ENCODE assay signal across 29 cellular contexts in the genomic region with DNA sequence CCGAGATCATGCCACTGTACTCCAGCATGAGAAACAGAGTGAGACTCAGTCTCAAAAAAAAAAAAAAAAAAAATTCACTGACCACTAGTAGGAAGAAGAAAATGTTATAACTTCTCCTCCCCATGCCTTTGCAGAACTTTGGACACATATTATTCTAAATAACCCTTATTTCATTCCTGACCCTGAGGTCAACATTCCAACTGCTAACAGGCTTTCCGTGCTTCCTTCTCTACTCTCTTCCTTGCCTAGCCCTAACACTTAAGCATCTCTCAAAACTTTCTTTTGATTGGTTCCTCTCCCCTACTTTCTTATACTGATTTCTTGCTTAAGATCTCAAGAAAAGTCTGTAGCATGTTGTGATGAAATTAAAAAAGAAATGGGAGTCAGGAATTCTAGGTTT.
"Had no signal": no experiment of that assay in that cellular context is flagged by ENCODE, and none has a peak within 500 bp of the region (broad histone marks: within the 10 kb centered on the region; RNA-seq: fewer than 3 reads in every experiment).

No MANE protein-coding gene starts in this region.

- ATAC-seq: activated CD8-positive, alpha-beta T cell treated with anti-CD3 and anti-CD28 coated beads for 36 hours; activated naive CD8-positive, alpha-beta T cell treated with anti-CD3 and anti-CD28 coated beads, Interleukin-2, amount 50 U/mL, for 24 hours had no signal

- H3K27me3 ChIP-seq: ascending aorta, cardiac muscle cell had no signal

- H3K4me3 ChIP-seq: ascending aorta, cardiac muscle cell had no signal

- H3K36me3 ChIP-seq: ascending aorta, cardiac muscle cell had no signal

- FAIRE-seq: bronchial epithelial cell, TTC549 had no signal

- H3K9me3 ChIP-seq: ascending aorta had no signal

- H3K27ac ChIP-seq: ascending aorta, cardiac muscle cell, VCaP had no signal

- H3K4me1 ChIP-seq: ascending aorta had no signal

- DNase-seq: activated B cell treated with CpG ODN at 0.5 μM for 24 hours; activated CD4-positive, alpha-beta memory T cell treated with anti-CD3 and anti-CD28 coated beads for 36 hours; activated CD4-positive, alpha-beta T cell treated with anti-CD3 and anti-CD28 coated beads for 4 hours; activated CD4-positive, alpha-beta T cell treated with anti-CD3 and anti-CD28 coated beads, Interleukin-2, amount 10 ng/mL, durations not matched to agents 24 days and 14 days; activated CD4-positive, alpha-beta T cell treated with anti-CD3 and anti-CD28 coated beads, Interleukin-2, amount 50 U/mL, for 1 hour; activated CD4-positive, alpha-beta T cell treated with anti-CD3 and anti-CD28 coated beads, Interleukin-2, amount 50 U/mL, for 4 hours; activated CD4-positive, CD25-positive, alpha-beta regulatory T cell treated with anti-CD3 and anti-CD28 coated beads, Interleukin-2, amount 50 U/mL, for 72 hours; activated CD8-positive, alpha-beta memory T cell treated with anti-CD3 and anti-CD28 coated beads, Interleukin-2, amount 50 U/mL, for 4 hours; activated CD8-positive, alpha-beta T cell treated with anti-CD3 and anti-CD28 coated beads for 36 hours; activated effector memory CD4-positive, alpha-beta T cell treated with Interleukin-2 at 50 U/mL for 16 hours; activated gamma-delta T cell; activated naive CD4-positive, alpha-beta T cell treated with anti-CD3 and anti-CD28 coated beads, Interleukin-2, amount 10 ng/mL, durations not matched to agents 7 days and 5 days; activated naive CD4-positive, alpha-beta T cell treated with Interleukin-2 at 50 U/mL for 16 hours; activated naive CD8-positive, alpha-beta T cell treated with anti-CD3 and anti-CD28 coated beads, Interleukin-2, amount 10 ng/mL, durations not matched to agents 7 days and 5 days; activated naive CD8-positive, alpha-beta T cell treated with anti-CD3 and anti-CD28 coated beads, Interleukin-2, amount 50 U/mL, for 24 hours; activated T-cell treated with anti-CD3 and anti-CD28 coated beads, Interleukin-2, amount 50 U/mL, for 24 hours; activated T-cell treated with anti-CD3 and anti-CD28 coated beads, Interleukin-2, amount 50 U/mL, for 48 hours; amygdala; anterior cingulate cortex; caudate nucleus; cerebellar nuclear complex; T-helper 1 cell; T-helper 2 cell; T-helper 9 cell had no signal
